In genomic region chr5:77066823-77067442, GRCh38 we compare ENCODE assay signal across 11 cellular contexts. TPM values are rescaled to one million over a fixed set of nuclear protein-coding genes. Genes with fewer than 3 reads are reported as not detected.
A peak's percentile ranks its signal among the peaks of the same experiment; 100 is the strongest.
DNase-seq lines count a peak whose midpoint lies in the region; ATAC-seq and TF ChIP-seq lines count a peak whose summit lies in the region.
"Had no signal": no experiment of that assay in that cellular context is flagged by ENCODE, and none has a peak within 500 bp of the region (broad histone marks: within the 10 kb centered on the region; RNA-seq: fewer than 3 reads in every experiment).

No MANE protein-coding gene starts in this region.

- H3K27me3 Mint-ChIP-seq in glutamatergic neuron (ENCODE audit: unreplicated experiment), result no peaks in the 10 kb centered on the region
- H3K27me3 Mint-ChIP-seq: CD4-positive, CD25-positive, alpha-beta regulatory T cell had no signal

- H3K4me3 Mint-ChIP-seq in glutamatergic neuron (ENCODE audit: unreplicated experiment), result no peak overlapping the region
- H3K4me3 Mint-ChIP-seq: CD4-positive, CD25-positive, alpha-beta regulatory T cell had no signal

- DNase-seq in Right ventricle myocardium superior (no peak), cardiac septum (ENCODE audit: low spot score) (no peak), HS-5 (ENCODE audit: low read depth) (peak; percentile 51), DMS53 treated with DMSO at 0.1 percent for 48 hours (lab: John Stamatoyannopoulos, UW; ENCODE audit: unreplicated experiment) (no peak), glutamatergic neuron (no peak), DMS 273 (lab: John Stamatoyannopoulos, UW; ENCODE audit: unreplicated experiment) (no peak), germinal center (ENCODE audit: low spot score) (no peak)
- DNase-seq: NCI-H1694, thyroid gland had no signal

- H3K27ac Mint-ChIP-seq in glutamatergic neuron (ENCODE audit: unreplicated experiment), result no peak overlapping the region

- H3K4me1 Mint-ChIP-seq in glutamatergic neuron (ENCODE audit: low read depth, unreplicated experiment), result no peaks in the 10 kb centered on the region

- intact Hi-C loops in Right ventricle myocardium superior (cut with DNase I) (no loop called here), cardiac septum (cut with DNase I) (no loop called here)

- no peaks in the 10 kb centered on the region for H3K36me3 Mint-ChIP-seq in glutamatergic neuron (ENCODE audit: unreplicated experiment)

- no peak for TF ChIP-seq CTCF in glutamatergic neuron (IDR thresholded peaks at IDR 0.05; ENCODE audit: partially characterized antibody, unreplicated experiment)

- H3K9me3 Mint-ChIP-seq in glutamatergic neuron (ENCODE audit: unreplicated experiment), result no peaks in the 10 kb centered on the region
- H3K9me3 Mint-ChIP-seq: CD4-positive, CD25-positive, alpha-beta regulatory T cell had no signal

- ATAC-seq in Right ventricle myocardium superior (ENCODE audit: poor library complexity), result peak; percentile 49
- ATAC-seq in esophagus mucosa, result peak; percentile 69

RNA-seq across cellular contexts. Expression of gene ZBED3, which starts 20.2 kb away (rescaled TPM):
- total RNA-seq in Right ventricle myocardium superior (3.8 TPM), cardiac septum (6.4 TPM), esophagus mucosa (3.6 TPM), glutamatergic neuron (ENCODE audit: unreplicated experiment) (7.0 TPM)

RNA-seq across cellular contexts. Expression of gene AGGF1, which starts 36.7 kb away (rescaled TPM):
- total RNA-seq in Right ventricle myocardium superior, result 16.0 TPM
- total RNA-seq in cardiac septum, result 16.9 TPM
- 11.4 TPM for total RNA-seq in esophagus mucosa
- total RNA-seq in glutamatergic neuron (ENCODE audit: unreplicated experiment), result 15.7 TPM
